16 cellular contexts compared by ENCODE assay signal in the genomic region with DNA sequence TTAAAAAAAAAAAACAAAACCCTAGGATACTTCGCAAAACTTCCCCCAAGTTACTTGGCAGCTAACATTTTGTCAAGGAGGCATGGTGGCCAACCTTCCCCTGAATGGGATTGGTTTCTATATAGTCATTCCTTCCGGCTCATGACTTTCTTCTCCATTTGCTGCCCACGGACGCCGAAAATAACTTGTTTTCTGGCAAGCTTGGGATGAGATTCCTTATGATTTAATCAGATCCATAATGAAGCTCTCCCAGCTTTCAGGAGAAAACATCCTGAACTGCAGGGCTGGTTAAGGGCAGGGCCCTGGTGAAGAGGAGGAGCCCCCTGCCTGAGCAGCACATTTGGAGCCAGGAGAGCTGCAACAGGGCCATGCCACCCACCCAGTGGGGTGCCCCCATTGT. TPM values are rescaled to one million over a fixed set of nuclear protein-coding genes. Genes with fewer than 3 reads are reported as not detected.
DNase-seq lines count a peak whose midpoint lies in the region; ATAC-seq, FAIRE-seq and TF ChIP-seq lines count a peak whose summit lies in the region.
"Had no signal": no experiment of that assay in that cellular context is flagged by ENCODE, and none has a peak within 500 bp of the region (broad histone marks: within the 10 kb centered on the region; RNA-seq: fewer than 3 reads in every experiment).

No MANE protein-coding gene starts in this region.

- no peak overlapping the region for H3K56ac ChIP-seq in IMR-90 (ENCODE audit: extremely low read depth, insufficient read depth, low read length)

- POLR2A ChIA-PET in IMR-90 (lab: Charles Lee; ENCODE audit: unreplicated experiment) (no interaction called here), K562 (lab: Yijun Ruan, JAX) (interaction anchor here (0.6 to 1.5 kb wide), 6 partner anchors 11 to 316 kb away, joined by 3 to 6 read pairs (median 3); a partner anchor contains a TSS)

- dilution Hi-C loops in IMR-90 (cut with HindIII; ENCODE audit: low sequenced_read_pairs, unreplicated experiment): no loop called here

- no peaks in the 10 kb centered on the region for H3K36me3 ChIP-seq in IMR-90 (ENCODE audit: control insufficient read depth, insufficient read depth, low read length)
- H3K36me3 ChIP-seq in K562 (ENCODE audit: control insufficient read depth, insufficient read depth, low read length): no peaks in the 10 kb centered on the region
- H3K36me3 ChIP-seq: breast epithelium, ovary had no signal

- TF ChIP-seq RAD21 in IMR-90 (IDR thresholded peaks at IDR 0.05; ENCODE audit: low read length): no peak
- TF ChIP-seq RAD21 in K562 (CRISPR knock-in tag; conservative IDR thresholded peaks at IDR 0.05 in 1 of 2, IDR thresholded peaks at IDR 0.05 in 1 of 2): no peak

- H3K27me3 ChIP-seq in IMR-90 (ENCODE audit: control insufficient read depth, insufficient read depth, low read length) (no peaks in the 10 kb centered on the region; the same call in 1 of the 2 replicates), K562 (ENCODE audit: control insufficient read depth in 2 of 2, insufficient read depth in 2 of 2, low read length in 2 of 2) (no peaks in the 10 kb centered on the region)
- H3K27me3 ChIP-seq: breast epithelium, ovary had no signal

- H2BK5ac ChIP-seq in IMR-90 (ENCODE audit: low read depth, low read length, poor library complexity, severe bottlenecking): no peak overlapping the region

- no peaks in the 10 kb centered on the region for H3K4me1 ChIP-seq in IMR-90 (ENCODE audit: control insufficient read depth, insufficient read depth, low read length)
- peaks cover 22 to 64% of the 10 kb centered on the region in 2 experiments for H3K4me1 ChIP-seq in K562 (replicated peaks in 1 of 2; ENCODE audit: control insufficient read depth in 2 of 2, insufficient read depth in 2 of 2, low read length in 2 of 2)
- H3K4me1 ChIP-seq: breast epithelium had no signal

- no peak overlapping the region for H4K91ac ChIP-seq in IMR-90 (ENCODE audit: insufficient read depth, low read depth, low read length)

- WGBS in IMR-90 (ENCODE audit: extremely low coverage in 2 of 2, insufficient read length in 1 of 2), 2 experiments: no CpG with 5 or more reads among the region's 5 CpGs
- WGBS in K562 (ENCODE audit: insufficient coverage, low coverage, missing lambda C conversion rate): 76% methylated on average over 5 of the region's 5 CpGs

- no peak overlapping the region for H4K5ac ChIP-seq in IMR-90 (ENCODE audit: low read depth, low read length)

- no peak overlapping the region for H3K4me2 ChIP-seq in IMR-90 (ENCODE audit: low read depth, low read length)
- H3K4me2 ChIP-seq in K562 (ENCODE audit: insufficient read depth, low read length): no peak overlapping the region

- in situ Hi-C loops in IMR-90 (cut with MboI; ENCODE audit: low sequenced_read_pairs) (no loop called here), K562 (cut with MboI) (no loop called here)

- H3K4me3 ChIP-seq in IMR-90 (ENCODE audit: insufficient read depth, low read depth, low read length) (no peak overlapping the region), K562 (no peak overlapping the region)
- H3K4me3 ChIP-seq: breast epithelium, lung, ovary, SK-N-MC had no signal

- DNase-seq in NCI-H345 treated with DMSO at 0.1 percent for 48 hours (lab: John Stamatoyannopoulos, UW; ENCODE audit: unreplicated experiment) (peak; percentile 96), NCI-H345 (lab: John Stamatoyannopoulos, UW) (no peak), IMR-90 (peak; percentile 35), K562 (ENCODE audit: extremely low read depth in 1 of 4, low spot score in 3 of 4) (no peak), omental fat pad (ENCODE audit: low spot score) (no peak)
- DNase-seq: DMS79 treated with DMSO at 0.1 percent for 48 hours; NCI-H1930; ovary; stimulated activated CD4-positive, alpha-beta T cell treated with anti-CD3 and anti-CD28 coated beads, Interleukin-12 subunit alpha, Interleukin-12 subunit beta, amount 100 ng/mL, for 4 hours had no signal

- ATAC-seq in IMR-90 (ENCODE audit: low read depth) (no peak), K562 (no peak), omental fat pad (ENCODE audit: low FRiP score) (peak; percentile 80), GM19467 (IDR thresholded peaks at IDR 0.05; ENCODE audit: unreplicated experiment) (no peak), HG02759 (IDR thresholded peaks at IDR 0.05; ENCODE audit: unreplicated experiment) (no peak), GM18498 (IDR thresholded peaks at IDR 0.05; ENCODE audit: unreplicated experiment) (no peak)

- H3K9ac ChIP-seq in IMR-90 (ENCODE audit: low read depth, low read length) (no peak overlapping the region), K562 (ENCODE audit: insufficient read depth in 1 of 2, low read depth in 2 of 2, low read length in 2 of 2) (peak overlapping the region; percentile 20 to 67; a peak in 2 of 4 replicates)

- BruUV-seq in IMR-90 (replicated peaks; lab: Mats Ljungman, UMichigan) (no TSS peak), K562 (replicated peaks; lab: Mats Ljungman, UMichigan) (no TSS peak)

- TF ChIP-seq POLR2A in IMR-90 (IDR thresholded peaks at IDR 0.05; ENCODE audit: low read depth, low read length) (no peak), K562 (conservative IDR thresholded peaks at IDR 0.05) (no peak)

- intact Hi-C loops in IMR-90 (cut with micrococcal nuclease): no loop called here
- intact Hi-C loops in K562 (cut with micrococcal nuclease): no loop called here

- H3K9me3 ChIP-seq in IMR-90 (ENCODE audit: control insufficient read depth, insufficient read depth, low read length) (no peaks in the 10 kb centered on the region), K562 (replicated peaks; ENCODE audit: control insufficient read depth, insufficient read depth, low read depth, low read length) (no peaks in the 10 kb centered on the region)
- H3K9me3 ChIP-seq: breast epithelium, ovary had no signal

- no peak overlapping the region for H3K4ac ChIP-seq in IMR-90 (ENCODE audit: low read depth, low read length)

- H3K18ac ChIP-seq in IMR-90 (ENCODE audit: low read depth, low read length): no peak overlapping the region

- H2BK20ac ChIP-seq in IMR-90 (ENCODE audit: low read depth, low read length): no peak overlapping the region

- peak overlapping the region; percentile 63 for H2AFZ ChIP-seq in IMR-90 (replicated peaks; ENCODE audit: low read length, poor library complexity)
- H2AFZ ChIP-seq in K562 (ENCODE audit: low read depth, low read length): no peak overlapping the region

- no peaks in the 10 kb centered on the region for H3K79me1 ChIP-seq in IMR-90 (ENCODE audit: low read depth in 1 of 2, low read length in 2 of 2)

- no peak for TF ChIP-seq EP300 in K562 (IDR thresholded peaks at IDR 0.05; ENCODE audit: low read length)

- H2AK5ac ChIP-seq in IMR-90 (ENCODE audit: low read depth, low read length): no peak overlapping the region

- H3K23ac ChIP-seq in IMR-90 (ENCODE audit: low read depth, low read length): no peak overlapping the region

- CTCF ChIA-PET in IMR-90 (lab: Yijun Ruan, JAX) (interaction anchor here (0.6 kb wide), 2 partner anchors 28 to 225 kb away, joined by 3 read pairs; no protein-coding TSS in a partner anchor), K562 (lab: Yijun Ruan, JAX; ENCODE audit: low intra/inter-chr PET ratio) (no interaction called here)

- no peak overlapping the region for H2BK15ac ChIP-seq in IMR-90 (ENCODE audit: low read depth, low read length)

- H3K9me1 ChIP-seq in IMR-90 (ENCODE audit: insufficient read depth, low read length) (no peaks in the 10 kb centered on the region), K562 (ENCODE audit: control insufficient read depth, insufficient read depth, low read length) (no peaks in the 10 kb centered on the region)

- H2BK120ac ChIP-seq in IMR-90 (ENCODE audit: low read depth, low read length): no peak overlapping the region

- H4K20me1 ChIP-seq in IMR-90 (ENCODE audit: insufficient read depth, low read length) (no peaks in the 10 kb centered on the region), K562 (replicated peaks; ENCODE audit: control insufficient read depth, insufficient read depth, low read length) (no peaks in the 10 kb centered on the region)

- no peak overlapping the region for H4K8ac ChIP-seq in IMR-90 (ENCODE audit: low read depth in 2 of 2, low read length in 2 of 2)

- H3K27ac ChIP-seq in IMR-90 (ENCODE audit: insufficient read depth, low read length) (no peak overlapping the region), K562 (ENCODE audit: extremely low read depth, low read depth, low read length) (peak overlapping the region; percentile 67; the same call in 2 of the 3 replicates)
- H3K27ac ChIP-seq: breast epithelium, ovary, SK-N-MC had no signal

- no peaks in the 10 kb centered on the region; the same call in 2 of the 3 replicates for H3K79me2 ChIP-seq in K562 (ENCODE audit: control insufficient read depth, insufficient read depth, low read length)

- no peak overlapping the region for H2AK9ac ChIP-seq in IMR-90 (replicated peaks; ENCODE audit: low read depth, low read length, poor library complexity)

- FAIRE-seq in K562 (lab: Jason Lieb, UNC): no peak
- FAIRE-seq: A204.1 had no signal

- TF ChIP-seq CTCF in IMR-90 (conservative IDR thresholded peaks at IDR 0.05; ENCODE audit: low read depth, low read length) (no peak), K562 (IDR thresholded peaks at IDR 0.05 in 2 of 3, conservative IDR thresholded peaks at IDR 0.05 in 1 of 3; ENCODE audit: insufficient read depth in 2 of 3, low read depth in 1 of 3, low read length in 3 of 3) (no peak), omental fat pad (IDR thresholded peaks at IDR 0.05) (no peak)

- H3K14ac ChIP-seq in IMR-90 (replicated peaks; ENCODE audit: low read depth, low read length): no peak overlapping the region

RNA-seq across cellular contexts. Expression of a gene that starts 49.9 kb away (rescaled TPM):
- total RNA-seq in IMR-90 (2012; rRNA removed) (not detected in 2 replicates), K562 (2014; rRNA removed) (7.5 and 10.4 TPM in 2 replicates), K562 (2014; rRNA removed; fragmentation: Illumina TruSeq; extraction: Trizol) (6.7 and 6.8 TPM in 2 replicates), K562 (2015; rRNA removed; fragmentation: Illumina TruSeq; extraction: Trizol) (6.7 TPM in 2 replicates), K562 (2021) (9.4 and 11.5 TPM in 2 replicates), omental fat pad (10 to 100 TPM in 3 of 4 donors, 1 to 10 TPM in 1; 7.1 to 48.4 (median 21.6) TPM)
- polyA plus RNA-seq in IMR-90 (2012; rRNA removed) (not detected in 2 replicates), K562 (2011; rRNA removed) (6.8 and 7.1 TPM in 2 replicates), K562 (2014; fragmentation: Illumina TruSeq; extraction: Trizol) (7.9 and 8.9 TPM in 2 replicates), K562 (2014; fragmentation: Nextera tagmentation; extraction: Ambion mirVana) (1 to 10 TPM; 1.5 to 2.3 TPM), K562 (2014; rRNA removed) (6.2 and 6.5 TPM in 2 replicates)
- not detected in 2 replicates for polyA plus RNA-seq in IMR-90 (2012; cell fraction: cytosol; rRNA removed)
- not detected in 2 replicates for polyA plus RNA-seq in IMR-90 (2012; cell fraction: nucleus; rRNA removed; ENCODE audit: low replicate concordance)
- total RNA-seq in K562 (2011; cell fraction: chromatin; rRNA removed; ENCODE audit: low replicate concordance): 2.3 and 4.1 TPM in 2 replicates
- total RNA-seq in K562 (2011; cell fraction: nucleolus; rRNA removed): 2.7 and 3.0 TPM in 2 replicates
- 3.3 and 4.4 TPM in 2 replicates for total RNA-seq in K562 (2011; cell fraction: nucleoplasm; rRNA removed)
- polyA plus RNA-seq in K562 (2011; cell fraction: cytosol; rRNA removed): 4.8 and 6.9 TPM in 2 replicates
- 3.6 and 5.2 TPM in 2 replicates for polyA plus RNA-seq in K562 (2011; cell fraction: nucleus; rRNA removed)
- 6.1 and 20.4 TPM in 2 replicates for polyA plus RNA-seq in K562 (2012)
- 8.5 and 9.7 TPM in 2 replicates for polyA minus RNA-seq in K562 (2011; rRNA and poly(A)+ RNA removed)
- 4.7 and 6.5 TPM in 2 replicates for polyA minus RNA-seq in K562 (2011; cell fraction: cytosol; rRNA and poly(A)+ RNA removed)
- 1.2 and 2.7 TPM in 2 replicates for polyA minus RNA-seq in K562 (2011; cell fraction: nucleus; rRNA and poly(A)+ RNA removed)

Comparison
In these comparisons a context has a peak if more than half of its experiments do, and no peak if none do; other contexts are left out.
1. DNase-seq: peak in NCI-H345 treated with DMSO at 0.1 percent for 48 hours (single experiment) and IMR-90 (single experiment); none in NCI-H345 (single experiment), K562 (0 of 4) and omental fat pad (single experiment).